Comparison of ENCODE assay signal across 1 cellular context in the genomic region with DNA sequence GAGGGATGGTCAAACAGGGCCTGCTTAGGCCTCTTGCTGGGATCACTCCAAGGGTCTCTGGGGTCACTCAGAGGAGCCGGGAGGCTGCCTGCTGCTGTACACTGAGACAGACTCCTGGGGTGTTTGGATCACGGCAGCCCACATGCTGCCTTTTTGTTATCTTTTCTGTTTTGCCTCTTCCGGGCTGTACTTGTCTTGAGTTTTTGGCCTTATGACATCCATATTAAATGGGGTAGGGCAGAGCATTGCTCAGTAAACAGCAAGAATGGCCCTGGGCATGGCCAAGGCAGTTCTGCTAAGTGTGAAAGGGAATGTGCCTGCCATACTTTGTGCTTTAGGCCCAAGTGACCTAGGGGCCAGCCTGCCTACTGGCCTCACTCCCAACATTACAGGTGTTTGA.
TF ChIP-seq lines count a peak whose summit lies in the region.

No MANE protein-coding gene starts in this region.

TF ChIP-seq in WTC11, 78 proteins besides CTCF, POLR2A, EP300 and RAD21 (continued from another document):
- TF ChIP-seq, protein P1, sequence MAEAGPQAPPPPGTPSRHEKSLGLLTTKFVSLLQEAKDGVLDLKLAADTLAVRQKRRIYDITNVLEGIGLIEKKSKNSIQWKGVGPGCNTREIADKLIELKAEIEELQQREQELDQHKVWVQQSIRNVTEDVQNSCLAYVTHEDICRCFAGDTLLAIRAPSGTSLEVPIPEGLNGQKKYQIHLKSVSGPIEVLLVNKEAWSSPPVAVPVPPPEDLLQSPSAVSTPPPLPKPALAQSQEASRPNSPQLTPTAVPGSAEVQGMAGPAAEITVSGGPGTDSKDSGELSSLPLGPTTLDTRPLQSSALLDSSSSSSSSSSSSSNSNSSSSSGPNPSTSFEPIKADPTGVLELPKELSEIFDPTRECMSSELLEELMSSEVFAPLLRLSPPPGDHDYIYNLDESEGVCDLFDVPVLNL (CRISPR knock-in tag; IDR thresholded peaks at IDR 0.05; ENCODE audit: borderline replicate concordance, low read depth), result no peak
- TF ChIP-seq, protein P2, sequence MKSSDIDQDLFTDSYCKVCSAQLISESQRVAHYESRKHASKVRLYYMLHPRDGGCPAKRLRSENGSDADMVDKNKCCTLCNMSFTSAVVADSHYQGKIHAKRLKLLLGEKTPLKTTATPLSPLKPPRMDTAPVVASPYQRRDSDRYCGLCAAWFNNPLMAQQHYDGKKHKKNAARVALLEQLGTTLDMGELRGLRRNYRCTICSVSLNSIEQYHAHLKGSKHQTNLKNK (CRISPR knock-in tag; IDR thresholded peaks at IDR 0.05), result no peak
- TF ChIP-seq, protein P3, sequence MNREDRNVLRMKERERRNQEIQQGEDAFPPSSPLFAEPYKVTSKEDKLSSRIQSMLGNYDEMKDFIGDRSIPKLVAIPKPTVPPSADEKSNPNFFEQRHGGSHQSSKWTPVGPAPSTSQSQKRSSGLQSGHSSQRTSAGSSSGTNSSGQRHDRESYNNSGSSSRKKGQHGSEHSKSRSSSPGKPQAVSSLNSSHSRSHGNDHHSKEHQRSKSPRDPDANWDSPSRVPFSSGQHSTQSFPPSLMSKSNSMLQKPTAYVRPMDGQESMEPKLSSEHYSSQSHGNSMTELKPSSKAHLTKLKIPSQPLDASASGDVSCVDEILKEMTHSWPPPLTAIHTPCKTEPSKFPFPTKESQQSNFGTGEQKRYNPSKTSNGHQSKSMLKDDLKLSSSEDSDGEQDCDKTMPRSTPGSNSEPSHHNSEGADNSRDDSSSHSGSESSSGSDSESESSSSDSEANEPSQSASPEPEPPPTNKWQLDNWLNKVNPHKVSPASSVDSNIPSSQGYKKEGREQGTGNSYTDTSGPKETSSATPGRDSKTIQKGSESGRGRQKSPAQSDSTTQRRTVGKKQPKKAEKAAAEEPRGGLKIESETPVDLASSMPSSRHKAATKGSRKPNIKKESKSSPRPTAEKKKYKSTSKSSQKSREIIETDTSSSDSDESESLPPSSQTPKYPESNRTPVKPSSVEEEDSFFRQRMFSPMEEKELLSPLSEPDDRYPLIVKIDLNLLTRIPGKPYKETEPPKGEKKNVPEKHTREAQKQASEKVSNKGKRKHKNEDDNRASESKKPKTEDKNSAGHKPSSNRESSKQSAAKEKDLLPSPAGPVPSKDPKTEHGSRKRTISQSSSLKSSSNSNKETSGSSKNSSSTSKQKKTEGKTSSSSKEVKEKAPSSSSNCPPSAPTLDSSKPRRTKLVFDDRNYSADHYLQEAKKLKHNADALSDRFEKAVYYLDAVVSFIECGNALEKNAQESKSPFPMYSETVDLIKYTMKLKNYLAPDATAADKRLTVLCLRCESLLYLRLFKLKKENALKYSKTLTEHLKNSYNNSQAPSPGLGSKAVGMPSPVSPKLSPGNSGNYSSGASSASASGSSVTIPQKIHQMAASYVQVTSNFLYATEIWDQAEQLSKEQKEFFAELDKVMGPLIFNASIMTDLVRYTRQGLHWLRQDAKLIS (CRISPR knock-in tag; IDR thresholded peaks at IDR 0.05; ENCODE audit: borderline replicate concordance), result no peak
- no peak for TF ChIP-seq ESRRA (CRISPR knock-in tag; IDR thresholded peaks at IDR 0.05; ENCODE audit: borderline replicate concordance)
- no peak for TF ChIP-seq RORB (CRISPR knock-in tag; IDR thresholded peaks at IDR 0.05)
- TF ChIP-seq, protein P4, sequence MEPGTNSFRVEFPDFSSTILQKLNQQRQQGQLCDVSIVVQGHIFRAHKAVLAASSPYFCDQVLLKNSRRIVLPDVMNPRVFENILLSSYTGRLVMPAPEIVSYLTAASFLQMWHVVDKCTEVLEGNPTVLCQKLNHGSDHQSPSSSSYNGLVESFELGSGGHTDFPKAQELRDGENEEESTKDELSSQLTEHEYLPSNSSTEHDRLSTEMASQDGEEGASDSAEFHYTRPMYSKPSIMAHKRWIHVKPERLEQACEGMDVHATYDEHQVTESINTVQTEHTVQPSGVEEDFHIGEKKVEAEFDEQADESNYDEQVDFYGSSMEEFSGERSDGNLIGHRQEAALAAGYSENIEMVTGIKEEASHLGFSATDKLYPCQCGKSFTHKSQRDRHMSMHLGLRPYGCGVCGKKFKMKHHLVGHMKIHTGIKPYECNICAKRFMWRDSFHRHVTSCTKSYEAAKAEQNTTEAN (CRISPR knock-in tag; IDR thresholded peaks at IDR 0.05), result no peak
- TF ChIP-seq, protein P5, sequence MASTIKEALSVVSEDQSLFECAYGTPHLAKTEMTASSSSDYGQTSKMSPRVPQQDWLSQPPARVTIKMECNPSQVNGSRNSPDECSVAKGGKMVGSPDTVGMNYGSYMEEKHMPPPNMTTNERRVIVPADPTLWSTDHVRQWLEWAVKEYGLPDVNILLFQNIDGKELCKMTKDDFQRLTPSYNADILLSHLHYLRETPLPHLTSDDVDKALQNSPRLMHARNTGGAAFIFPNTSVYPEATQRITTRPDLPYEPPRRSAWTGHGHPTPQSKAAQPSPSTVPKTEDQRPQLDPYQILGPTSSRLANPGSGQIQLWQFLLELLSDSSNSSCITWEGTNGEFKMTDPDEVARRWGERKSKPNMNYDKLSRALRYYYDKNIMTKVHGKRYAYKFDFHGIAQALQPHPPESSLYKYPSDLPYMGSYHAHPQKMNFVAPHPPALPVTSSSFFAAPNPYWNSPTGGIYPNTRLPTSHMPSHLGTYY (CRISPR knock-in tag; IDR thresholded peaks at IDR 0.05), result no peak
- no peak for TF ChIP-seq ELF4 (CRISPR knock-in tag; IDR thresholded peaks at IDR 0.05; ENCODE audit: low read depth)
- TF ChIP-seq NFATC4 (CRISPR knock-in tag; IDR thresholded peaks at IDR 0.05), result no peak
TF ChIP-seq in WTC11: peak in this region for 0.
